8 cellular contexts compared by ENCODE assay signal in genomic region chr13:33285420-33286124, GRCh38. TPM values are rescaled to one million over a fixed set of nuclear protein-coding genes. Genes with fewer than 3 reads are reported as not detected.
DNase-seq lines count a peak whose midpoint lies in the region; ATAC-seq and TF ChIP-seq lines count a peak whose summit lies in the region.

TSS of gene STARD13 (minus strand) at chr13:33285755. CDS start at chr13:33285638, 117 bp downstream.

- peaks cover 0 to 3% (median 0%) of the 10 kb centered on the region in 3 donors for H3K27me3 Mint-ChIP-seq in CD14-positive monocyte (ENCODE audit: low read depth in 3 of 3)

- ATAC-seq in GM18867 (IDR thresholded peaks at IDR 0.05; ENCODE audit: unreplicated experiment) (peak; percentile 76), HG03064 (IDR thresholded peaks at IDR 0.05; ENCODE audit: low read depth, unreplicated experiment) (peak; percentile 52)

- H3K4me3 ChIP-seq in mammary epithelial cell (replicated peaks in 1 of 3; ENCODE audit: insufficient read depth in 1 of 3, low read depth in 2 of 3, low read length in 3 of 3) = peak within 1 kb of the TSS; percentile 67 to 94 (median 71)
- peak within 1 kb of the TSS; percentile 54 for H3K4me3 ChIP-seq in iPS-15b (ENCODE audit: low read depth, low read length)
- H3K4me3 ChIP-seq in rectal smooth muscle tissue (ENCODE audit: low read length) = peak within 1 kb of the TSS; percentile 94

- BruUV-seq in mammary epithelial cell (replicated peaks; lab: Mats Ljungman, UMichigan) = no TSS peak

- H3K9ac ChIP-seq in mammary epithelial cell (ENCODE audit: insufficient read depth, low read length) (peak within 1 kb of the TSS; percentile 100), iPS-15b (ENCODE audit: low read depth, low read length) (peak within 1 kb of the TSS; percentile 13), rectal smooth muscle tissue (ENCODE audit: low read length) (peak within 1 kb of the TSS; percentile 91)

- peak within 1 kb of the TSS; percentile 95 to 99 for H3K4me3 Mint-ChIP-seq in CD14-positive monocyte

- peak within 1 kb of the TSS; percentile 79 for H2AFZ ChIP-seq in mammary epithelial cell (ENCODE audit: low read depth, low read length)

- H3K9me3 Mint-ChIP-seq in CD14-positive monocyte = no peaks in the 10 kb centered on the region

- no peaks in the 10 kb centered on the region for H3K9me3 ChIP-seq in mammary epithelial cell (replicated peaks; ENCODE audit: insufficient read depth, low read length)
- no peaks in the 10 kb centered on the region for H3K9me3 ChIP-seq in iPS-15b (ENCODE audit: control insufficient read depth, insufficient read depth, low read length)

- H3K4me1 Mint-ChIP-seq in CD14-positive monocyte = peaks cover 26% of the 10 kb centered on the region

- H3K36me3 Mint-ChIP-seq in CD14-positive monocyte = no peaks in the 10 kb centered on the region

- no peaks in the 10 kb centered on the region for H4K20me1 ChIP-seq in mammary epithelial cell (ENCODE audit: insufficient read depth, low read length)

- in situ Hi-C loops in mammary epithelial cell (cut with MboI; ENCODE audit: low sequenced_read_pairs in 2 of 2) = no loop called here

- TF ChIP-seq CTCF in CD14-positive monocyte (IDR thresholded peaks at IDR 0.05) = no peak
- TF ChIP-seq CTCF in mammary epithelial cell (conservative IDR thresholded peaks at IDR 0.05 in 1 of 2, IDR thresholded peaks at IDR 0.05 in 1 of 2; ENCODE audit: extremely low read depth in 1 of 2, insufficient read depth in 1 of 2, low read depth in 1 of 2, low read length in 2 of 2) = peak; percentile 20 to 36

- peaks cover 46% of the 10 kb centered on the region for H3K79me2 ChIP-seq in mammary epithelial cell (ENCODE audit: insufficient read depth, low read length)

- dilution Hi-C loops in mammary epithelial cell (cut with HindIII; ENCODE audit: low sequenced_read_pairs) = no loop called here

- CTCF ChIA-PET in mammary epithelial cell (lab: Charles Lee; ENCODE audit: low non-redundant PET) = interaction anchor here (0.6 to 0.7 kb wide), 2 partner anchors 159 to 257 kb away, joined by 4 to 5 read pairs; no protein-coding TSS in a partner anchor

- H3K36me3 ChIP-seq in mammary epithelial cell (ENCODE audit: insufficient read depth, low read length) (no peaks in the 10 kb centered on the region), iPS-15b (ENCODE audit: control insufficient read depth, insufficient read depth, low read length) (no peaks in the 10 kb centered on the region), rectal smooth muscle tissue (ENCODE audit: control insufficient read depth, insufficient read depth, low read length) (no peaks in the 10 kb centered on the region)

- 0% methylated on average over 18 of the region's 20 CpGs for WGBS in mammary epithelial cell (ENCODE audit: low coverage, missing lambda C conversion rate)

- intact Hi-C loops in CD14-positive monocyte (cut with micrococcal nuclease) = no loop called here
- intact Hi-C loops in mammary epithelial cell (cut with micrococcal nuclease) = loop anchor here (1.0 to 10.0 kb wide), 7 partner anchors 52 to 699 kb away; partner anchors contain the start of gene PDS5B

- DNase-seq in CD14-positive monocyte (ENCODE audit: low spot score) (peak; percentile 50), OCI-M1 (lab: John Stamatoyannopoulos, UW) (peak; percentile 72), mammary epithelial cell (peak; percentile 96), NCI-H187 treated with DMSO at 0.1 percent for 48 hours (lab: John Stamatoyannopoulos, UW) (no peak)

- H3K4me2 ChIP-seq in mammary epithelial cell (ENCODE audit: insufficient read depth, low read depth, low read length) = peak within 1 kb of the TSS; percentile 75

- H3K27ac ChIP-seq in mammary epithelial cell (ENCODE audit: insufficient read depth, low read depth, low read length) (peak within 1 kb of the TSS; percentile 99), rectal smooth muscle tissue (ENCODE audit: low read depth, low read length) (peak within 1 kb of the TSS; percentile 95)

- H3K4me1 ChIP-seq in mammary epithelial cell (ENCODE audit: insufficient read depth, low read length) (peaks cover 29% of the 10 kb centered on the region), iPS-15b (ENCODE audit: control insufficient read depth, insufficient read depth, low read length) (peaks cover 5% of the 10 kb centered on the region), rectal smooth muscle tissue (ENCODE audit: control insufficient read depth, insufficient read depth, low read length) (peaks cover 6% of the 10 kb centered on the region)

- no peaks in the 10 kb centered on the region for H3K27me3 ChIP-seq in mammary epithelial cell (ENCODE audit: insufficient read depth, low read length)
- no peaks in the 10 kb centered on the region for H3K27me3 ChIP-seq in iPS-15b (ENCODE audit: control insufficient read depth, insufficient read depth, low read length)
- no peaks in the 10 kb centered on the region for H3K27me3 ChIP-seq in rectal smooth muscle tissue (ENCODE audit: control insufficient read depth, insufficient read depth, low read length)

- H3K27ac Mint-ChIP-seq in CD14-positive monocyte = peak within 1 kb of the TSS; percentile 4 to 93 (median 80)

RNA-seq across cellular contexts. Expression of gene STARD13, which starts in this region (rescaled TPM):
- polyA plus RNA-seq in CD14-positive monocyte (under 1 TPM; 0.37 to 0.60 TPM), mammary epithelial cell (3.8 TPM)
- 10 to 100 TPM; 10.8 to 15.5 TPM for total RNA-seq in mammary epithelial cell
- 21.7 TPM for polyA minus RNA-seq in mammary epithelial cell

Comparison
In these comparisons a context has a peak if more than half of its experiments do, and no peak if none do; other contexts are left out.
1. Peak in DNase-seq in CD14-positive monocyte; RNA of the gene not detected or under 1 TPM.
2. H3K9ac ChIP-seq: peak in every context shown above with its lines; median percentile 100 in mammary epithelial cell; 91 in rectal smooth muscle tissue; 13 in iPS-15b.